Comparison of ENCODE assay signal across 9 cellular contexts in genomic region chr5:177317959-177318377, GRCh38. TPM values are rescaled to one million over a fixed set of nuclear protein-coding genes. Genes with fewer than 3 reads are reported as not detected.
A peak's percentile ranks its signal among the peaks of the same experiment; 100 is the strongest.
DNase-seq lines count a peak whose midpoint lies in the region; ATAC-seq, FAIRE-seq and TF ChIP-seq lines count a peak whose summit lies in the region.
"Had no signal": no experiment of that assay in that cellular context is flagged by ENCODE, and none has a peak within 500 bp of the region (broad histone marks: within the 10 kb centered on the region; RNA-seq: fewer than 3 reads in every experiment).

No MANE protein-coding gene starts in this region.

- no peaks in the 10 kb centered on the region for H4K20me1 ChIP-seq in HepG2 (ENCODE audit: insufficient read depth, low read length)

- TF ChIP-seq CTCF in AG04449 (IDR thresholded peaks at IDR 0.05; ENCODE audit: insufficient read depth, low read length, missing control alignments) (peak; percentile 78), HepG2 (CRISPR knock-in tag; IDR thresholded peaks at IDR 0.05) (peak; percentile 92)

- intact Hi-C loops in HepG2 (cut with micrococcal nuclease; ENCODE audit: unreplicated experiment): loop anchor here (1.0 to 5.0 kb wide), 2 partner anchors 18 to 49 kb away; no protein-coding TSS in a partner anchor

- peak; percentile 91 for TF ChIP-seq RAD21 in HepG2 (CRISPR knock-in tag; IDR thresholded peaks at IDR 0.05)

- TF ChIP-seq EP300 in HepG2 (IDR thresholded peaks at IDR 0.05; ENCODE audit: low read depth in 2 of 2, low read length in 2 of 2) (peak in 1 of 2 experiments; percentile 25; a peak in 1 of 4 replicates), HepG2 (CRISPR knock-in tag; IDR thresholded peaks at IDR 0.05; ENCODE audit: borderline replicate concordance) (no peak)

- BruUV-seq in HepG2 (replicated peaks; lab: Mats Ljungman, UMichigan): no TSS peak

- peaks cover 38% of the 10 kb centered on the region for H3K4me1 ChIP-seq in HepG2 (ENCODE audit: insufficient read depth, low read length)

- 44% methylated on average over 6 of the region's 7 CpGs for WGBS in HepG2 (ENCODE audit: low lambda C conversion rate)

- H3K9me3 ChIP-seq in HepG2 (ENCODE audit: low read length): no peaks in the 10 kb centered on the region

- no peak overlapping the region for H3K4me3 ChIP-seq in AG04449 (ENCODE audit: low read depth, low read length)
- no peak overlapping the region for H3K4me3 ChIP-seq in HepG2 (replicated peaks in 1 of 3; ENCODE audit: insufficient read depth in 1 of 3, low read depth in 2 of 3, low read length in 3 of 3)
- H3K4me3 ChIP-seq: skin epidermis had no signal

- H3K4me2 ChIP-seq in HepG2 (ENCODE audit: low read depth, low read length): no peak overlapping the region

- POLR2A ChIA-PET in AG04449 (lab: Yijun Ruan, JAX): no interaction called here
- POLR2A ChIA-PET in HepG2 (lab: Yijun Ruan, JAX): no interaction called here

- no peak overlapping the region for H3K9ac ChIP-seq in HepG2 (ENCODE audit: insufficient read depth, low read depth, low read length)

- H3K79me2 ChIP-seq in HepG2 (ENCODE audit: insufficient read depth, low read length): peaks cover 2% of the 10 kb centered on the region

- DNase-seq in AG04449 (ENCODE audit: low read depth, low spot score) (peak; percentile 38), GM18507 (ENCODE audit: extremely low spot score, insufficient read length, low read depth) (no peak), NCI-H345 treated with DMSO at 0.1 percent for 48 hours (lab: John Stamatoyannopoulos, UW; ENCODE audit: unreplicated experiment) (peak; percentile 47), cerebellar cortex (ENCODE audit: low spot score) (peak; percentile 86), HepG2 (ENCODE audit: low spot score) (peak; percentile 75), GOT3 (lab: John Stamatoyannopoulos, UW) (no peak)
- DNase-seq in activated CD4-positive, CD25-positive, alpha-beta regulatory T cell treated with anti-CD3 and anti-CD28 coated beads, Interleukin-2, amount 50 U/mL, for 72 hours: peak; percentile 69
- peak; percentile 66 to 72 for DNase-seq in stimulated activated CD4-positive, alpha-beta T cell treated with anti-CD3 and anti-CD28 coated beads, Interleukin-4, amount 100 ng/mL, for 4 hours

- CTCF ChIA-PET in AG04449 (lab: Yijun Ruan, JAX): interaction anchor here (0.7 to 17.1 kb wide), 27 partner anchors 8 to 204 kb away, joined by 3 to 261 read pairs (median 7); partner anchors contain the start of genes GRK6, LMAN2, PDLIM7 and PFN3
- CTCF ChIA-PET in HepG2 (lab: Yijun Ruan, JAX; ENCODE audit: low intra/inter-chr PET ratio, low total read pairs): interaction anchor here (1.1 to 2.1 kb wide), 8 partner anchors 8 to 204 kb away, joined by 3 to 38 read pairs (median 6); no protein-coding TSS in a partner anchor

- peak overlapping the region; percentile 1 for H3K27ac ChIP-seq in HepG2 (ENCODE audit: extremely low read length, insufficient read depth, low read length)
- H3K27ac ChIP-seq: skin epidermis had no signal

- no peak overlapping the region for H2AFZ ChIP-seq in HepG2 (ENCODE audit: low read length)

- no peaks in the 10 kb centered on the region for H3K27me3 ChIP-seq in HepG2 (ENCODE audit: control insufficient read depth in 1 of 2, insufficient read depth in 2 of 2, low read length in 2 of 2)

- peak; percentile 88 for FAIRE-seq in GM18507 (lab: Jason Lieb, UNC)
- peak; percentile 95 for FAIRE-seq in HepG2 (lab: Jason Lieb, UNC)

- no peak for TF ChIP-seq POLR2A in HepG2 (IDR thresholded peaks at IDR 0.05; ENCODE audit: insufficient read depth in 1 of 2, low read depth in 2 of 2, low read length in 2 of 2)

- peak; percentile 76 for ATAC-seq in HepG2

- H3K36me3 ChIP-seq in HepG2 (replicated peaks in 1 of 2; ENCODE audit: control insufficient read depth in 1 of 2, insufficient read depth in 2 of 2, low read length in 2 of 2): peaks cover 4 to 12% of the 10 kb centered on the region in 2 experiments; a peak in 2 of 5 replicates

- in situ Hi-C loops in HepG2 (cut with HindIII; ENCODE audit: extremely low pct_ligation_motif_present, low pct_unique_long_range_greater_than_20kb): no loop called here

RNA-seq across cellular contexts. Expression of gene MXD3, which starts 6.3 kb away (rescaled TPM):
- 9.9 and 12.8 TPM in 2 replicates for total RNA-seq in HepG2 (2016; rRNA removed; fragmentation: Illumina TruSeq; extraction: Trizol)
- 6.1 and 6.8 TPM in 2 replicates for total RNA-seq in HepG2 (2016; cell fraction: cytosol; rRNA removed; fragmentation: Illumina TruSeq; extraction: Trizol; ENCODE audit: low read depth)
- total RNA-seq in HepG2 (2016; cell fraction: insoluble cytoplasmic fraction; rRNA removed; fragmentation: Illumina TruSeq; extraction: Trizol): 11.7 and 11.8 TPM in 2 replicates
- 6.6 TPM in 2 replicates for total RNA-seq in HepG2 (2016; cell fraction: membrane; rRNA removed; fragmentation: Illumina TruSeq; extraction: Trizol)
- total RNA-seq in HepG2 (2016; cell fraction: nucleus; rRNA removed; fragmentation: Illumina TruSeq; extraction: Trizol): 10.4 and 14.3 TPM in 2 replicates
- 10.5 and 11.2 TPM in 2 replicates for polyA plus RNA-seq in HepG2 (2011; rRNA removed)
- 6.0 and 15.2 TPM in 2 replicates for polyA plus RNA-seq in HepG2 (2011; cell fraction: cytosol; rRNA removed)
- 68.6 and 87.5 TPM in 2 replicates for polyA plus RNA-seq in HepG2 (2011; cell fraction: nucleus; rRNA removed)
- 4.6 and 6.6 TPM in 2 replicates for polyA plus RNA-seq in HepG2 (2012)
- 4.5 and 5.4 TPM in 2 replicates for polyA plus RNA-seq in HepG2 (2016; cell fraction: cytosol; fragmentation: Illumina TruSeq; extraction: Trizol; ENCODE audit: low read depth)
- 8.2 and 10.7 TPM in 2 replicates for polyA plus RNA-seq in HepG2 (2016; cell fraction: insoluble cytoplasmic fraction; fragmentation: Illumina TruSeq; extraction: Trizol; ENCODE audit: low read depth)
- 5.8 and 5.9 TPM in 2 replicates for polyA plus RNA-seq in HepG2 (2016; cell fraction: membrane; fragmentation: Illumina TruSeq; extraction: Trizol; ENCODE audit: low read depth)
- polyA plus RNA-seq in HepG2 (2016; cell fraction: nucleus; fragmentation: Illumina TruSeq; extraction: Trizol; ENCODE audit: insufficient read depth, low read depth): 28.9 and 39.4 TPM in 2 replicates
- 8.1 and 15.6 TPM in 2 replicates for polyA minus RNA-seq in HepG2 (2011; rRNA and poly(A)+ RNA removed; ENCODE audit: low replicate concordance)
- polyA minus RNA-seq in HepG2 (2011; cell fraction: cytosol; rRNA and poly(A)+ RNA removed): 4.1 and 5.1 TPM in 2 replicates
- 8.7 and 9.7 TPM in 2 replicates for polyA minus RNA-seq in HepG2 (2011; cell fraction: nucleus; rRNA and poly(A)+ RNA removed)

RNA-seq across cellular contexts. Expression of gene PRELID1, which starts 14.4 kb away (rescaled TPM):
- total RNA-seq in HepG2 (2016; rRNA removed; fragmentation: Illumina TruSeq; extraction: Trizol): 239 and 271 TPM in 2 replicates
- total RNA-seq in HepG2 (2016; cell fraction: cytosol; rRNA removed; fragmentation: Illumina TruSeq; extraction: Trizol; ENCODE audit: low read depth): 772 and 890 TPM in 2 replicates
- total RNA-seq in HepG2 (2016; cell fraction: insoluble cytoplasmic fraction; rRNA removed; fragmentation: Illumina TruSeq; extraction: Trizol): 220 and 264 TPM in 2 replicates
- total RNA-seq in HepG2 (2016; cell fraction: membrane; rRNA removed; fragmentation: Illumina TruSeq; extraction: Trizol): 708 and 781 TPM in 2 replicates
- 90.3 and 98.5 TPM in 2 replicates for total RNA-seq in HepG2 (2016; cell fraction: nucleus; rRNA removed; fragmentation: Illumina TruSeq; extraction: Trizol)
- polyA plus RNA-seq in HepG2 (2011; rRNA removed): 228 and 250 TPM in 2 replicates
- polyA plus RNA-seq in HepG2 (2011; cell fraction: cytosol; rRNA removed): 212 and 323 TPM in 2 replicates
- polyA plus RNA-seq in HepG2 (2011; cell fraction: nucleus; rRNA removed): 85.7 and 87.5 TPM in 2 replicates
- 91.2 and 111 TPM in 2 replicates for polyA plus RNA-seq in HepG2 (2012)
- polyA plus RNA-seq in HepG2 (2016; cell fraction: cytosol; fragmentation: Illumina TruSeq; extraction: Trizol; ENCODE audit: low read depth): 1,341 and 1,562 TPM in 2 replicates
- 353 and 387 TPM in 2 replicates for polyA plus RNA-seq in HepG2 (2016; cell fraction: insoluble cytoplasmic fraction; fragmentation: Illumina TruSeq; extraction: Trizol; ENCODE audit: low read depth)
- 984 and 1,090 TPM in 2 replicates for polyA plus RNA-seq in HepG2 (2016; cell fraction: membrane; fragmentation: Illumina TruSeq; extraction: Trizol; ENCODE audit: low read depth)
- 258 and 277 TPM in 2 replicates for polyA plus RNA-seq in HepG2 (2016; cell fraction: nucleus; fragmentation: Illumina TruSeq; extraction: Trizol; ENCODE audit: insufficient read depth, low read depth)
- 103 and 232 TPM in 2 replicates for polyA minus RNA-seq in HepG2 (2011; rRNA and poly(A)+ RNA removed; ENCODE audit: low replicate concordance)
- 61.2 and 64.5 TPM in 2 replicates for polyA minus RNA-seq in HepG2 (2011; cell fraction: cytosol; rRNA and poly(A)+ RNA removed)
- polyA minus RNA-seq in HepG2 (2011; cell fraction: nucleus; rRNA and poly(A)+ RNA removed): 30.1 and 34.2 TPM in 2 replicates

RNA-seq across cellular contexts. Expression of gene RAB24, which starts 14.4 kb away (rescaled TPM):
- total RNA-seq in HepG2 (2016; rRNA removed; fragmentation: Illumina TruSeq; extraction: Trizol): 15.4 and 22.9 TPM in 2 replicates
- total RNA-seq in HepG2 (2016; cell fraction: cytosol; rRNA removed; fragmentation: Illumina TruSeq; extraction: Trizol; ENCODE audit: low read depth): 6.4 and 11.5 TPM in 2 replicates
- 15.3 and 23.6 TPM in 2 replicates for total RNA-seq in HepG2 (2016; cell fraction: insoluble cytoplasmic fraction; rRNA removed; fragmentation: Illumina TruSeq; extraction: Trizol)
- total RNA-seq in HepG2 (2016; cell fraction: membrane; rRNA removed; fragmentation: Illumina TruSeq; extraction: Trizol): 13.3 and 16.0 TPM in 2 replicates
- 24.2 and 30.2 TPM in 2 replicates for total RNA-seq in HepG2 (2016; cell fraction: nucleus; rRNA removed; fragmentation: Illumina TruSeq; extraction: Trizol)
- polyA plus RNA-seq in HepG2 (2011; rRNA removed): 63.7 and 74.5 TPM in 2 replicates
- 41.9 and 60.6 TPM in 2 replicates for polyA plus RNA-seq in HepG2 (2011; cell fraction: cytosol; rRNA removed)
- 332 and 383 TPM in 2 replicates for polyA plus RNA-seq in HepG2 (2011; cell fraction: nucleus; rRNA removed)
- polyA plus RNA-seq in HepG2 (2012): 28.5 and 30.3 TPM in 2 replicates
- polyA plus RNA-seq in HepG2 (2016; cell fraction: cytosol; fragmentation: Illumina TruSeq; extraction: Trizol; ENCODE audit: low read depth): 10.6 and 14.5 TPM in 2 replicates
- polyA plus RNA-seq in HepG2 (2016; cell fraction: insoluble cytoplasmic fraction; fragmentation: Illumina TruSeq; extraction: Trizol; ENCODE audit: low read depth): 24.0 and 24.9 TPM in 2 replicates
- 15.6 and 19.9 TPM in 2 replicates for polyA plus RNA-seq in HepG2 (2016; cell fraction: membrane; fragmentation: Illumina TruSeq; extraction: Trizol; ENCODE audit: low read depth)
- 93.8 and 96.1 TPM in 2 replicates for polyA plus RNA-seq in HepG2 (2016; cell fraction: nucleus; fragmentation: Illumina TruSeq; extraction: Trizol; ENCODE audit: insufficient read depth, low read depth)
- 7.4 and 16.0 TPM in 2 replicates for polyA minus RNA-seq in HepG2 (2011; rRNA and poly(A)+ RNA removed; ENCODE audit: low replicate concordance)
- 5.2 and 5.7 TPM in 2 replicates for polyA minus RNA-seq in HepG2 (2011; cell fraction: cytosol; rRNA and poly(A)+ RNA removed)
- 21.3 and 23.3 TPM in 2 replicates for polyA minus RNA-seq in HepG2 (2011; cell fraction: nucleus; rRNA and poly(A)+ RNA removed)

RNA-seq across cellular contexts. Expression of gene LMAN2, which starts 33.5 kb away (rescaled TPM):
- total RNA-seq in HepG2 (2016; rRNA removed; fragmentation: Illumina TruSeq; extraction: Trizol): 94.5 and 191 TPM in 2 replicates
- total RNA-seq in HepG2 (2016; cell fraction: cytosol; rRNA removed; fragmentation: Illumina TruSeq; extraction: Trizol; ENCODE audit: low read depth): 72.5 and 74.4 TPM in 2 replicates
- total RNA-seq in HepG2 (2016; cell fraction: insoluble cytoplasmic fraction; rRNA removed; fragmentation: Illumina TruSeq; extraction: Trizol): 86.8 and 210 TPM in 2 replicates
- total RNA-seq in HepG2 (2016; cell fraction: membrane; rRNA removed; fragmentation: Illumina TruSeq; extraction: Trizol): 109 and 128 TPM in 2 replicates
- 152 and 179 TPM in 2 replicates for total RNA-seq in HepG2 (2016; cell fraction: nucleus; rRNA removed; fragmentation: Illumina TruSeq; extraction: Trizol)
- 193 and 197 TPM in 2 replicates for polyA plus RNA-seq in HepG2 (2011; rRNA removed)
- 220 and 352 TPM in 2 replicates for polyA plus RNA-seq in HepG2 (2011; cell fraction: cytosol; rRNA removed)
- 256 and 281 TPM in 2 replicates for polyA plus RNA-seq in HepG2 (2011; cell fraction: nucleus; rRNA removed)
- 71.8 and 108 TPM in 2 replicates for polyA plus RNA-seq in HepG2 (2012)
- 82.2 and 93.0 TPM in 2 replicates for polyA plus RNA-seq in HepG2 (2016; cell fraction: cytosol; fragmentation: Illumina TruSeq; extraction: Trizol; ENCODE audit: low read depth)
- polyA plus RNA-seq in HepG2 (2016; cell fraction: insoluble cytoplasmic fraction; fragmentation: Illumina TruSeq; extraction: Trizol; ENCODE audit: low read depth): 90.8 and 112 TPM in 2 replicates
- 103 and 135 TPM in 2 replicates for polyA plus RNA-seq in HepG2 (2016; cell fraction: membrane; fragmentation: Illumina TruSeq; extraction: Trizol; ENCODE audit: low read depth)
- 241 and 283 TPM in 2 replicates for polyA plus RNA-seq in HepG2 (2016; cell fraction: nucleus; fragmentation: Illumina TruSeq; extraction: Trizol; ENCODE audit: insufficient read depth, low read depth)
- 353 and 575 TPM in 2 replicates for polyA minus RNA-seq in HepG2 (2011; rRNA and poly(A)+ RNA removed; ENCODE audit: low replicate concordance)
- 147 and 182 TPM in 2 replicates for polyA minus RNA-seq in HepG2 (2011; cell fraction: cytosol; rRNA and poly(A)+ RNA removed)
- polyA minus RNA-seq in HepG2 (2011; cell fraction: nucleus; rRNA and poly(A)+ RNA removed): 87.0 and 96.2 TPM in 2 replicates

RNA-seq across cellular contexts. Expression of gene RGS14, which starts 39.8 kb away (rescaled TPM):
- total RNA-seq in HepG2 (2016; rRNA removed; fragmentation: Illumina TruSeq; extraction: Trizol): 10.7 and 11.1 TPM in 2 replicates
- total RNA-seq in HepG2 (2016; cell fraction: cytosol; rRNA removed; fragmentation: Illumina TruSeq; extraction: Trizol; ENCODE audit: low read depth): 15.3 and 15.8 TPM in 2 replicates
- 7.2 and 12.8 TPM in 2 replicates for total RNA-seq in HepG2 (2016; cell fraction: insoluble cytoplasmic fraction; rRNA removed; fragmentation: Illumina TruSeq; extraction: Trizol)
- total RNA-seq in HepG2 (2016; cell fraction: membrane; rRNA removed; fragmentation: Illumina TruSeq; extraction: Trizol): 15.5 and 16.6 TPM in 2 replicates
- 7.6 and 9.6 TPM in 2 replicates for total RNA-seq in HepG2 (2016; cell fraction: nucleus; rRNA removed; fragmentation: Illumina TruSeq; extraction: Trizol)
- polyA plus RNA-seq in HepG2 (2011; rRNA removed): 17.2 and 27.9 TPM in 2 replicates
- 20.3 and 35.1 TPM in 2 replicates for polyA plus RNA-seq in HepG2 (2011; cell fraction: cytosol; rRNA removed)
- 48.0 and 49.7 TPM in 2 replicates for polyA plus RNA-seq in HepG2 (2011; cell fraction: nucleus; rRNA removed)
- 9.3 and 16.2 TPM in 2 replicates for polyA plus RNA-seq in HepG2 (2012)
- polyA plus RNA-seq in HepG2 (2016; cell fraction: cytosol; fragmentation: Illumina TruSeq; extraction: Trizol; ENCODE audit: low read depth): 11.0 and 13.5 TPM in 2 replicates
- 14.8 and 16.5 TPM in 2 replicates for polyA plus RNA-seq in HepG2 (2016; cell fraction: insoluble cytoplasmic fraction; fragmentation: Illumina TruSeq; extraction: Trizol; ENCODE audit: low read depth)
- 11.0 and 11.4 TPM in 2 replicates for polyA plus RNA-seq in HepG2 (2016; cell fraction: membrane; fragmentation: Illumina TruSeq; extraction: Trizol; ENCODE audit: low read depth)
- 19.6 TPM in 2 replicates for polyA plus RNA-seq in HepG2 (2016; cell fraction: nucleus; fragmentation: Illumina TruSeq; extraction: Trizol; ENCODE audit: insufficient read depth, low read depth)
- polyA minus RNA-seq in HepG2 (2011; rRNA and poly(A)+ RNA removed; ENCODE audit: low replicate concordance): 0.82 and 20.7 TPM in 2 replicates
- 7.2 and 9.7 TPM in 2 replicates for polyA minus RNA-seq in HepG2 (2011; cell fraction: cytosol; rRNA and poly(A)+ RNA removed)
- 10.6 and 12.8 TPM in 2 replicates for polyA minus RNA-seq in HepG2 (2011; cell fraction: nucleus; rRNA and poly(A)+ RNA removed)

Comparison
In these comparisons a context has a peak if more than half of its experiments do, and no peak if none do; other contexts are left out.
1. DNase-seq: peak in AG04449 (single experiment), NCI-H345 treated with DMSO at 0.1 percent for 48 hours (single experiment), activated CD4-positive, CD25-positive, alpha-beta regulatory T cell treated with anti-CD3 and anti-CD28 coated beads, Interleukin-2, amount 50 U/mL, for 72 hours (single experiment), cerebellar cortex (single experiment), HepG2 (single experiment) and stimulated activated CD4-positive, alpha-beta T cell treated with anti-CD3 and anti-CD28 coated beads, Interleukin-4, amount 100 ng/mL, for 4 hours (2 of 2); none in GM18507 (single experiment) and GOT3 (single experiment).